Comparison of ENCODE assay signal across 1 cellular context in the genomic region with DNA sequence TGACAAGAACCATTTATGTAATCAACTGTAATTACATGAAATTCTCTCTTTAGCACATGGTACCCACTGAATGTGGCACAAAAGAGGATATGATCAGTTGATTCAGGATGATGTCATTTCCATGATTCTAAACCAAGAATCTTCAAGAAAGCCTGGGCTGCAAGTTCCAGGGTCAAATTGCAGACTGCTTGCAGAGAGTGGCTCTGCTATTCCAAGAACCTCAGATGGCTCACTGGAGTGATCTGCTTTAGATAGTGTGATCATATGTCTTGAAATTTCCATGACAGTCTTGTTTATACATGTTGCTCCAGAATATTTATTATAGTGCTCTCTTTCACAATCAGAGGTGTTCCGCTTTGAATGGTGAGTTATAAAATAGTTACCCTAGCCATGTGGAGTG.
TF ChIP-seq lines count a peak whose summit lies in the region.

No MANE protein-coding gene starts in this region.

TF ChIP-seq in GM23338, 12 proteins besides CTCF, POLR2A, EP300 and RAD21 (continued from another document):
- TF ChIP-seq, protein P1, sequence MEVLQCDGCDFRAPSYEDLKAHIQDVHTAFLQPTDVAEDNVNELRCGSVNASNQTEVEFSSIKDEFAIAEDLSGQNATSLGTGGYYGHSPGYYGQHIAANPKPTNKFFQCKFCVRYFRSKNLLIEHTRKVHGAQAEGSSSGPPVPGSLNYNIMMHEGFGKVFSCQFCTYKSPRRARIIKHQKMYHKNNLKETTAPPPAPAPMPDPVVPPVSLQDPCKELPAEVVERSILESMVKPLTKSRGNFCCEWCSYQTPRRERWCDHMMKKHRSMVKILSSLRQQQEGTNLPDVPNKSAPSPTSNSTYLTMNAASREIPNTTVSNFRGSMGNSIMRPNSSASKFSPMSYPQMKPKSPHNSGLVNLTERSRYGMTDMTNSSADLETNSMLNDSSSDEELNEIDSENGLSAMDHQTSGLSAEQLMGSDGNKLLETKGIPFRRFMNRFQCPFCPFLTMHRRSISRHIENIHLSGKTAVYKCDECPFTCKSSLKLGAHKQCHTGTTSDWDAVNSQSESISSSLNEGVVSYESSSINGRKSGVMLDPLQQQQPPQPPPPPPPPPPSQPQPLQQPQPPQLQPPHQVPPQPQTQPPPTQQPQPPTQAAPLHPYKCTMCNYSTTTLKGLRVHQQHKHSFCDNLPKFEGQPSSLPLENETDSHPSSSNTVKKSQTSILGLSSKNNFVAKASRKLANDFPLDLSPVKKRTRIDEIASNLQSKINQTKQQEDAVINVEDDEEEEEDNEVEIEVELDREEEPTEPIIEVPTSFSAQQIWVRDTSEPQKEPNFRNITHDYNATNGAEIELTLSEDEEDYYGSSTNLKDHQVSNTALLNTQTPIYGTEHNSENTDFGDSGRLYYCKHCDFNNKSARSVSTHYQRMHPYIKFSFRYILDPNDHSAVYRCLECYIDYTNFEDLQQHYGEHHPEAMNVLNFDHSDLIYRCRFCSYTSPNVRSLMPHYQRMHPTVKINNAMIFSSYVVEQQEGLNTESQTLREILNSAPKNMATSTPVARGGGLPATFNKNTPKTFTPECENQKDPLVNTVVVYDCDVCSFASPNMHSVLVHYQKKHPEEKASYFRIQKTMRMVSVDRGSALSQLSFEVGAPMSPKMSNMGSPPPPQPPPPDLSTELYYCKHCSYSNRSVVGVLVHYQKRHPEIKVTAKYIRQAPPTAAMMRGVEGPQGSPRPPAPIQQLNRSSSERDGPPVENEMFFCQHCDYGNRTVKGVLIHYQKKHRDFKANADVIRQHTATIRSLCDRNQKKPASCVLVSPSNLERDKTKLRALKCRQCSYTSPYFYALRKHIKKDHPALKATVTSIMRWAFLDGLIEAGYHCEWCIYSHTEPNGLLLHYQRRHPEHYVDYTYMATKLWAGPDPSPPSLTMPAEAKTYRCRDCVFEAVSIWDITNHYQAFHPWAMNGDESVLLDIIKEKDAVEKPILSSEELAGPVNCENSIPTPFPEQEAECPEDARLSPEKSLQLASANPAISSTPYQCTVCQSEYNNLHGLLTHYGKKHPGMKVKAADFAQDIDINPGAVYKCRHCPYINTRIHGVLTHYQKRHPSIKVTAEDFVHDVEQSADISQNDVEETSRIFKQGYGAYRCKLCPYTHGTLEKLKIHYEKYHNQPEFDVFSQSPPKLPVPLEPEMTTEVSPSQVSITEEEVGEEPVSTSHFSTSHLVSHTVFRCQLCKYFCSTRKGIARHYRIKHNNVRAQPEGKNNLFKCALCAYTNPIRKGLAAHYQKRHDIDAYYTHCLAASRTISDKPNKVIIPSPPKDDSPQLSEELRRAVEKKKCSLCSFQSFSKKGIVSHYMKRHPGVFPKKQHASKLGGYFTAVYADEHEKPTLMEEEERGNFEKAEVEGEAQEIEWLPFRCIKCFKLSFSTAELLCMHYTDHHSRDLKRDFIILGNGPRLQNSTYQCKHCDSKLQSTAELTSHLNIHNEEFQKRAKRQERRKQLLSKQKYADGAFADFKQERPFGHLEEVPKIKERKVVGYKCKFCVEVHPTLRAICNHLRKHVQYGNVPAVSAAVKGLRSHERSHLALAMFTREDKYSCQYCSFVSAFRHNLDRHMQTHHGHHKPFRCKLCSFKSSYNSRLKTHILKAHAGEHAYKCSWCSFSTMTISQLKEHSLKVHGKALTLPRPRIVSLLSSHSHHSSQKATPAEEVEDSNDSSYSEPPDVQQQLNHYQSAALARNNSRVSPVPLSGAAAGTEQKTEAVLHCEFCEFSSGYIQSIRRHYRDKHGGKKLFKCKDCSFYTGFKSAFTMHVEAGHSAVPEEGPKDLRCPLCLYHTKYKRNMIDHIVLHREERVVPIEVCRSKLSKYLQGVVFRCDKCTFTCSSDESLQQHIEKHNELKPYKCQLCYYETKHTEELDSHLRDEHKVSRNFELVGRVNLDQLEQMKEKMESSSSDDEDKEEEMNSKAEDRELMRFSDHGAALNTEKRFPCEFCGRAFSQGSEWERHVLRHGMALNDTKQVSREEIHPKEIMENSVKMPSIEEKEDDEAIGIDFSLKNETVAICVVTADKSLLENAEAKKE (CRISPR knock-in tag; IDR thresholded peaks at IDR 0.05): no peak
- TF ChIP-seq, protein P2, sequence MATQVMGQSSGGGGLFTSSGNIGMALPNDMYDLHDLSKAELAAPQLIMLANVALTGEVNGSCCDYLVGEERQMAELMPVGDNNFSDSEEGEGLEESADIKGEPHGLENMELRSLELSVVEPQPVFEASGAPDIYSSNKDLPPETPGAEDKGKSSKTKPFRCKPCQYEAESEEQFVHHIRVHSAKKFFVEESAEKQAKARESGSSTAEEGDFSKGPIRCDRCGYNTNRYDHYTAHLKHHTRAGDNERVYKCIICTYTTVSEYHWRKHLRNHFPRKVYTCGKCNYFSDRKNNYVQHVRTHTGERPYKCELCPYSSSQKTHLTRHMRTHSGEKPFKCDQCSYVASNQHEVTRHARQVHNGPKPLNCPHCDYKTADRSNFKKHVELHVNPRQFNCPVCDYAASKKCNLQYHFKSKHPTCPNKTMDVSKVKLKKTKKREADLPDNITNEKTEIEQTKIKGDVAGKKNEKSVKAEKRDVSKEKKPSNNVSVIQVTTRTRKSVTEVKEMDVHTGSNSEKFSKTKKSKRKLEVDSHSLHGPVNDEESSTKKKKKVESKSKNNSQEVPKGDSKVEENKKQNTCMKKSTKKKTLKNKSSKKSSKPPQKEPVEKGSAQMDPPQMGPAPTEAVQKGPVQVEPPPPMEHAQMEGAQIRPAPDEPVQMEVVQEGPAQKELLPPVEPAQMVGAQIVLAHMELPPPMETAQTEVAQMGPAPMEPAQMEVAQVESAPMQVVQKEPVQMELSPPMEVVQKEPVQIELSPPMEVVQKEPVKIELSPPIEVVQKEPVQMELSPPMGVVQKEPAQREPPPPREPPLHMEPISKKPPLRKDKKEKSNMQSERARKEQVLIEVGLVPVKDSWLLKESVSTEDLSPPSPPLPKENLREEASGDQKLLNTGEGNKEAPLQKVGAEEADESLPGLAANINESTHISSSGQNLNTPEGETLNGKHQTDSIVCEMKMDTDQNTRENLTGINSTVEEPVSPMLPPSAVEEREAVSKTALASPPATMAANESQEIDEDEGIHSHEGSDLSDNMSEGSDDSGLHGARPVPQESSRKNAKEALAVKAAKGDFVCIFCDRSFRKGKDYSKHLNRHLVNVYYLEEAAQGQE (IDR thresholded peaks at IDR 0.05; ENCODE audit: unreplicated experiment): no peak
- TF ChIP-seq NANOG (IDR thresholded peaks at IDR 0.05; ENCODE audit: borderline replicate concordance) (no peak), EZH2 (IDR thresholded peaks at IDR 0.05; ENCODE audit: low read depth, unreplicated experiment) (no peak), EZH2phosphoT487 (IDR thresholded peaks at IDR 0.05; ENCODE audit: unreplicated experiment) (no peak), POLR2AphosphoS5 (IDR thresholded peaks at IDR 0.05; ENCODE audit: low read depth) (no peak)
- TF ChIP-seq, protein P3, sequence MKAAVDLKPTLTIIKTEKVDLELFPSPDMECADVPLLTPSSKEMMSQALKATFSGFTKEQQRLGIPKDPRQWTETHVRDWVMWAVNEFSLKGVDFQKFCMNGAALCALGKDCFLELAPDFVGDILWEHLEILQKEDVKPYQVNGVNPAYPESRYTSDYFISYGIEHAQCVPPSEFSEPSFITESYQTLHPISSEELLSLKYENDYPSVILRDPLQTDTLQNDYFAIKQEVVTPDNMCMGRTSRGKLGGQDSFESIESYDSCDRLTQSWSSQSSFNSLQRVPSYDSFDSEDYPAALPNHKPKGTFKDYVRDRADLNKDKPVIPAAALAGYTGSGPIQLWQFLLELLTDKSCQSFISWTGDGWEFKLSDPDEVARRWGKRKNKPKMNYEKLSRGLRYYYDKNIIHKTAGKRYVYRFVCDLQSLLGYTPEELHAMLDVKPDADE (IDR thresholded peaks at IDR 0.05): no peak
